In genomic region chr1:145891143-145891542, GRCh38 we compare ENCODE assay signal across 9 cellular contexts. TPM values are rescaled to one million over a fixed set of nuclear protein-coding genes. Genes with fewer than 3 reads are reported as not detected.
DNase-seq lines count a peak whose midpoint lies in the region; TF ChIP-seq lines count a peak whose summit lies in the region.
"Had no signal": no experiment of that assay in that cellular context is flagged by ENCODE, and none has a peak within 500 bp of the region (broad histone marks: within the 10 kb centered on the region; RNA-seq: fewer than 3 reads in every experiment).

No MANE protein-coding gene starts in this region.

- peak overlapping the region; percentile 95 for H2AFZ ChIP-seq in neural progenitor cell (replicated peaks)

- peak overlapping the region in 57 of 59 donors; percentile 22 to 97 (median 88) for H3K27ac ChIP-seq in dorsolateral prefrontal cortex
- no peak overlapping the region for H3K27ac ChIP-seq in neural progenitor cell

- H3K36me3 ChIP-seq in neural progenitor cell, result no peaks in the 10 kb centered on the region

- H3K27me3 ChIP-seq in dorsolateral prefrontal cortex, result no peaks in the 10 kb centered on the region
- H3K27me3 ChIP-seq in neural progenitor cell, result peaks cover 18% of the 10 kb centered on the region

- no peaks in the 10 kb centered on the region for H4K20me1 ChIP-seq in neural progenitor cell (ENCODE audit: low read depth)

- DNase-seq in A172 (ENCODE audit: low spot score) (peak; percentile 43), NCI-H2196 (lab: John Stamatoyannopoulos, UW; ENCODE audit: unreplicated experiment) (peak; percentile 73), dorsolateral prefrontal cortex (no peak), neural progenitor cell (ENCODE audit: low spot score) (no peak), H4 (ENCODE audit: low spot score) (no peak), retina (no peak), anterior cingulate cortex (lab: John Stamatoyannopoulos, UW) (no peak)
- DNase-seq in activated naive CD4-positive, alpha-beta T cell (lab: John Stamatoyannopoulos, UW), result no peak

- peaks cover 4% of the 10 kb centered on the region for H3K27me3 Mint-ChIP-seq in neural progenitor cell (ENCODE audit: insufficient read depth, low read depth)
- H3K27me3 Mint-ChIP-seq: B cell had no signal

- no peaks in the 10 kb centered on the region for H3K79me2 ChIP-seq in neural progenitor cell (ENCODE audit: low read depth)

- intact Hi-C loops in dorsolateral prefrontal cortex (cut with DNase I), result loop anchor here (1.0 to 5.0 kb wide), 2 partner anchors 121 to 122 kb away; no protein-coding TSS in a partner anchor

- peaks cover 7% of the 10 kb centered on the region for H3K4me1 ChIP-seq in neural progenitor cell

- peak overlapping the region in 2 of 59 donors; percentile 7 to 28 for H3K4me3 ChIP-seq in dorsolateral prefrontal cortex
- no peak overlapping the region for H3K4me3 ChIP-seq in neural progenitor cell

- H3K4me3 Mint-ChIP-seq in neural progenitor cell, result no peak overlapping the region
- H3K4me3 Mint-ChIP-seq: B cell had no signal

- TF ChIP-seq CTCF in dorsolateral prefrontal cortex (IDR thresholded peaks at IDR 0.05 in 54 of 56, conservative IDR thresholded peaks at IDR 0.05 in 2 of 56; ENCODE audit: low read depth in 1 of 56, partially characterized antibody in 56 of 56) (no peak), neural progenitor cell (IDR thresholded peaks at IDR 0.05) (no peak)

- no peaks in the 10 kb centered on the region for H3K36me3 Mint-ChIP-seq in neural progenitor cell

- peaks cover 27% of the 10 kb centered on the region for H3K4me1 Mint-ChIP-seq in neural progenitor cell

- no peaks in the 10 kb centered on the region for H3F3A ChIP-seq in neural progenitor cell (ENCODE audit: low read depth)

- no peak overlapping the region for H3K27ac Mint-ChIP-seq in neural progenitor cell
- H3K27ac Mint-ChIP-seq: B cell had no signal

- H3K4me2 ChIP-seq in neural progenitor cell, result no peak overlapping the region

- H3K9me3 ChIP-seq in neural progenitor cell (ENCODE audit: low read depth), result no peaks in the 10 kb centered on the region

- H3K9ac ChIP-seq in neural progenitor cell, result no peak overlapping the region

- H3K9me3 Mint-ChIP-seq in neural progenitor cell, result no peaks in the 10 kb centered on the region

RNA-seq across cellular contexts. Expression of gene ANKRD35, which starts 5.5 kb away (rescaled TPM):
- not detected in 2 replicates for total RNA-seq in A172 (2014; rRNA removed; shearing (Covaris generic))
- total RNA-seq in dorsolateral prefrontal cortex (10 to 100 TPM in 13 of 120 experiments, 1 to 10 TPM in 107; 2.2 to 12.7 (median 7.2) TPM), neural progenitor cell (ENCODE audit: low replicate concordance) (1.1 and 1.9 TPM in 2 replicates)
- not detected in 2 replicates for total RNA-seq in H4 (2014; rRNA removed; shearing (Covaris generic))
- total RNA-seq: B cell had no signal

RNA-seq across cellular contexts. Expression of gene ITGA10, which starts 18.7 kb away (rescaled TPM):
- 0.36 and 0.67 TPM in 2 replicates for total RNA-seq in A172 (2014; rRNA removed; shearing (Covaris generic))
- total RNA-seq in dorsolateral prefrontal cortex (10 to 100 TPM in 14 of 120 experiments, 1 to 10 TPM in 106; 1.3 to 18.3 (median 5.9) TPM), neural progenitor cell (ENCODE audit: low replicate concordance) (0.06 and 0.15 TPM in 2 replicates)
- total RNA-seq in H4 (2014; rRNA removed; shearing (Covaris generic)), result 0.08 and 0.27 TPM in 2 replicates

RNA-seq across cellular contexts. Expression of gene PEX11B, which starts 27.4 kb away (rescaled TPM):
- total RNA-seq in A172 (2014; rRNA removed; shearing (Covaris generic)), result 40.8 and 41.8 TPM in 2 replicates
- 10 to 100 TPM; 25.0 to 72.0 (median 54.2) TPM for total RNA-seq in dorsolateral prefrontal cortex
- 15.0 and 16.6 TPM in 2 replicates for total RNA-seq in neural progenitor cell (ENCODE audit: low replicate concordance)
- total RNA-seq in H4 (2014; rRNA removed; shearing (Covaris generic)), result 24.4 and 37.4 TPM in 2 replicates

RNA-seq across cellular contexts. Expression of gene PIAS3, which starts 32.3 kb away (rescaled TPM):
- 13.3 and 18.3 TPM in 2 replicates for total RNA-seq in A172 (2014; rRNA removed; shearing (Covaris generic))
- total RNA-seq in dorsolateral prefrontal cortex (10 to 100 TPM; 21.8 to 43.6 (median 31.9) TPM), neural progenitor cell (ENCODE audit: low replicate concordance) (15.7 and 33.7 TPM in 2 replicates)
- total RNA-seq in H4 (2014; rRNA removed; shearing (Covaris generic)), result 10.2 and 12.8 TPM in 2 replicates

RNA-seq across cellular contexts. Expression of gene RBM8A, which starts 36.1 kb away (rescaled TPM):
- total RNA-seq in A172 (2014; rRNA removed; shearing (Covaris generic)), result 461 and 485 TPM in 2 replicates
- total RNA-seq in dorsolateral prefrontal cortex, result 100 to 1,000 TPM in 24 of 120 experiments, 10 to 100 TPM in 96; 68.5 to 111 (median 91.1) TPM
- 242 and 320 TPM in 2 replicates for total RNA-seq in neural progenitor cell (ENCODE audit: low replicate concordance)
- 335 and 394 TPM in 2 replicates for total RNA-seq in H4 (2014; rRNA removed; shearing (Covaris generic))

Comparison
In these comparisons a context has a peak if more than half of its experiments do, and no peak if none do; other contexts are left out.
1. DNase-seq: peak in A172 (single experiment) and NCI-H2196 (single experiment); none in dorsolateral prefrontal cortex (0 of 10), neural progenitor cell (single experiment), H4 (single experiment), retina (single experiment), activated naive CD4-positive, alpha-beta T cell (0 of 4) and anterior cingulate cortex (0 of 58).